Comparison of ENCODE assay signal across 8 cellular contexts in the genomic region with DNA sequence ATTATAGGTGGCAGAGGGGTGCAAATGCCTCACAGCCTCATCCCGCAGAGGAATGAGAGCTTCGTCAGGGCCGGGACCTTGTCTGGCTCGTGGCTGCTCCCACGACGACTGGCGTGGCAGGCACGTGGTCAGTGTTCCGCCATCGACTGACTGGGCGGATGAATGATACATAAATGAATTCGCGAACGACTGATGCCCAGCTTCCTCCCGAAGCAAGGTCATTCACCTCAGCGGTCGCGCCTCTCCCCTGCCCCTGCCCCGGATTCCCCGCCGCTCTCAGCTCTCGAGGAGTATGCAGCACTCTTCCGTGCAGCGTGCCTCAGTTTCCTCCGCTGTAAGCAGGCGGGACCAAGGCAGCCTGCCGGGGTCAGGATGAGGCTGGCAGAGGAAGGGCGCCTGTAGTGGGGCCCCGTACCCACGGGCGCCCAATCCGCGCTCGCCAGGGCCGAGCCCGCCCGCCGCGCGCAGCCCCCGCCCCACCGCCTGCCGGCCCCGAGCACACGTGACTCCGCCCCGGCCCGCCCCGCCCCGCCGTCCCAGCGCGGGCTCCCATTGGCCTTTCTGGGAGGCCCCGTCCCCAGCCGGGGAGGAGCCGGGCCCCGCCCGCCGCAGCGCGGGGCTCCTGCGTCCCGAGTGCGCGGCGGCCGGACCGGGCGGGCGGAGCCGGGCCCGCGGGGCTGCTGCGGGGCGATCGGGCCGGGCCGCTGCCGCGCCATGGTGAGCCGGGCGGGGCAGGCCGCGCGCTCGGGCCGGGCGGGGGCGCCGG. TPM values are rescaled to one million over a fixed set of nuclear protein-coding genes. Genes with fewer than 3 reads are reported as not detected.
DNase-seq lines count a peak whose midpoint lies in the region; ATAC-seq and TF ChIP-seq lines count a peak whose summit lies in the region.

A gene (plus strand): TSS at position 632 of the 766 bp plus-strand sequence. CDS start 7,605 bp downstream, outside the sequence.

- ATAC-seq in HG03460 (IDR thresholded peaks at IDR 0.05; ENCODE audit: unreplicated experiment) = peak; percentile 56

- no peaks in the 10 kb centered on the region for H3K9me3 Mint-ChIP-seq in mesothelial cell of epicardium

- peak within 1 kb of the TSS; percentile 72 for H3K4me3 Mint-ChIP-seq in mesothelial cell of epicardium

- peaks cover 21% of the 10 kb centered on the region for H3K36me3 ChIP-seq in NT2/D1 (ENCODE audit: insufficient read depth, insufficient read length, low read length)

- H3K36me3 Mint-ChIP-seq in mesothelial cell of epicardium = no peaks in the 10 kb centered on the region

- peak within 1 kb of the TSS; percentile 87 for H3K9ac ChIP-seq in NT2/D1 (ENCODE audit: insufficient read length, low read depth)

- no peak within 1 kb of the TSS for H3K27ac Mint-ChIP-seq in mesothelial cell of epicardium

- H3K9me3 ChIP-seq in NT2/D1 (ENCODE audit: insufficient read depth, low read length) = no peaks in the 10 kb centered on the region

- no peak for TF ChIP-seq CTCF in mesothelial cell of epicardium (IDR thresholded peaks at IDR 0.05; ENCODE audit: unreplicated experiment)

- DNase-seq in AML-193 (lab: John Stamatoyannopoulos, UW) = peak; percentile 49 to 56
- DNase-seq in NT2/D1 (ENCODE audit: low read depth, low spot score) = peak; percentile 75
- peak; percentile 53 for DNase-seq in activated CD8-positive, alpha-beta memory T cell treated with anti-CD3 and anti-CD28 coated beads, Interleukin-2, amount 50 U/mL, for 24 hours (ENCODE audit: extremely low read depth)
- peak; percentile 83 to 87 for DNase-seq in mesothelial cell of epicardium (ENCODE audit: low spot score in 2 of 2, unreplicated experiment in 2 of 2)
- peak; percentile 80 for DNase-seq in stimulated activated CD8-positive, alpha-beta memory T cell treated with anti-CD3 and anti-CD28 coated beads, Interleukin-15, amount 100 ng/mL, for 24 hours (ENCODE audit: low read depth)

- TF ChIP-seq POLR2A in GM19099 (IDR thresholded peaks at IDR 0.05; ENCODE audit: extremely low read depth, insufficient read length, low read depth) = peak; percentile 55

- H3K27me3 ChIP-seq in NT2/D1 (ENCODE audit: insufficient read depth, insufficient read length) = no peaks in the 10 kb centered on the region

- peak within 1 kb of the TSS; percentile 87 for H3K4me3 ChIP-seq in NT2/D1 (ENCODE audit: insufficient read length, low read depth)

- no peaks in the 10 kb centered on the region for H3K27me3 Mint-ChIP-seq in mesothelial cell of epicardium (ENCODE audit: low read depth)

- in situ Hi-C loops in endometrial microvascular endothelial cells (cut with HindIII; ENCODE audit: inconsistent ontology term, low pct_unique_long_range_greater_than_20kb, low sequenced_read_pairs) = no loop called here

- peaks cover 41% of the 10 kb centered on the region for H3K4me1 ChIP-seq in NT2/D1 (ENCODE audit: insufficient read depth, insufficient read length)

- peaks cover 23% of the 10 kb centered on the region for H3K4me1 Mint-ChIP-seq in mesothelial cell of epicardium

RNA-seq across cellular contexts. Expression of the gene that starts here (rescaled TPM):
- total RNA-seq in endometrial microvascular endothelial cells (ENCODE audit: inconsistent ontology term) (11.4 TPM), mesothelial cell of epicardium (38.3 to 40.2 TPM (median 39.9 TPM) in 3 replicates)

Comparison
In these comparisons a context has a peak if more than half of its experiments do, and no peak if none do; other contexts are left out.
1. Peak in every context shown above with its lines: DNase-seq, ATAC-seq and H3K4me3 ChIP-seq.